ENCODE assay signal across 24 cellular contexts in the genomic region with DNA sequence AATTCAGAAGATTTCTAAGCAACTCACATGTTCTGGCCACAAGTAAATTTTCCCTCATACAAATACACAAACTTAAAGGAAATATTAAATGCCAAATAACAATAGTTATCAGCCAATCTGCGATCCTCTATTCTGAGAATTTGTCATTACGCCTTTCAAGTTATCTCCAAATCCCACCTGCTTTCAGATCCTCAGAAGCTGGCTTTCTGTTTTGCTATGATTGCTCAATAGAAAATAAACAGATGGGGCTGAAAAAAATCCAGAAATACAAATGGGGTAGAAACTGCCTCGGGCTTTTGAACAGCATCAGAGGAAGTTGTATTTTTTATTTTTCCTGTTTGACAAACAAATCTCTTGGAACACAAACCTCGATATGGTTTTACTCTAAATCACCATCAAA.
"Had no signal": no experiment of that assay in that cellular context is flagged by ENCODE, and none has a peak within 500 bp of the region (broad histone marks: within the 10 kb centered on the region; RNA-seq: fewer than 3 reads in every experiment).

No MANE protein-coding gene starts in this region.

- H3K9me3 ChIP-seq: colonic mucosa had no signal

- H3K4me3 Mint-ChIP-seq: activated B cell treated with CpG ODN at 0.5 μM for 24 hours; activated CD4-positive, alpha-beta T cell treated with anti-CD3 and anti-CD28 coated beads, Interleukin-2, amount 10 ng/mL, durations not matched to agents 24 days and 14 days; activated CD8-positive, alpha-beta memory T cell treated with anti-CD3 and anti-CD28 coated beads, Interleukin-2, amount 10 ng/mL, durations not matched to agents 7 days and 5 days; activated naive CD4-positive, alpha-beta T cell treated with anti-CD3 and anti-CD28 coated beads, Interleukin-2, amount 10 ng/mL, durations not matched to agents 7 days and 5 days; activated naive CD8-positive, alpha-beta T cell treated with anti-CD3 and anti-CD28 coated beads for 36 hours; activated T-cell treated with anti-CD3 and anti-CD28 coated beads, Interleukin-2, amount 50 U/mL, for 4 hours; activated T-helper 17 cell treated with anti-CD3 and anti-CD28 coated beads, Interleukin-2, amount 50 U/mL, for 72 hours; IgD-negative memory B cell; T-helper 1 cell treated with Interleukin-12 subunit alpha and Interleukin-12 subunit beta and Interleukin-4 antibody, amounts not matched to agents 30 μg/mL and 1 μg/mL, for 36 hours had no signal

- ATAC-seq: activated CD8-positive, alpha-beta memory T cell treated with anti-CD3 and anti-CD28 coated beads, Interleukin-2, amount 10 ng/mL, durations not matched to agents 7 days and 5 days; activated T-cell treated with anti-CD3 and anti-CD28 coated beads, Interleukin-2, amount 50 U/mL, for 4 hours; activated T-helper 17 cell treated with anti-CD3 and anti-CD28 coated beads, Interleukin-2, amount 50 U/mL, for 72 hours had no signal

- DNase-seq: activated B cell treated with CpG ODN at 0.5 μM for 24 hours; activated CD4-positive, alpha-beta T cell treated with anti-CD3 and anti-CD28 coated beads for 1 hour; activated CD4-positive, alpha-beta T cell treated with anti-CD3 and anti-CD28 coated beads, Interleukin-2, amount 10 ng/mL, durations not matched to agents 24 days and 14 days; activated CD4-positive, alpha-beta T cell treated with anti-CD3 and anti-CD28 coated beads, Interleukin-2, amount 50 U/mL, for 48 hours; activated CD8-positive, alpha-beta memory T cell treated with anti-CD3 and anti-CD28 coated beads, Interleukin-2, amount 10 ng/mL, durations not matched to agents 7 days and 5 days; activated gamma-delta T cell treated with Interleukin-2 at 50 U/mL for 16 hours; activated naive CD4-positive, alpha-beta T cell treated with anti-CD3 and anti-CD28 coated beads, Interleukin-2, amount 10 ng/mL, durations not matched to agents 7 days and 5 days; activated naive CD8-positive, alpha-beta T cell treated with anti-CD3 and anti-CD28 coated beads for 36 hours; activated T-cell treated with anti-CD3 and anti-CD28 coated beads, Interleukin-2, amount 50 U/mL, for 4 hours; anterior cingulate cortex; colonic mucosa; KG1; NCI-H1092 treated with DMSO at 0.1 percent for 48 hours; NCI-H1417 treated with DMSO at 0.1 percent for 48 hours; NCI-H1694; NCI-H2029; NCI-H510A; NCI-H526 treated with DMSO at 0.1 percent for 48 hours; NK-92 treated with Interleukin-12 subunit alpha and Interleukin-12 subunit beta, amount 100 ng/mL, for 24 hours; PC-9; SIG-M5 had no signal

- H3K27ac ChIP-seq: colonic mucosa, PC-9 had no signal

- H3K27me3 Mint-ChIP-seq: activated B cell treated with CpG ODN at 0.5 μM for 24 hours; activated CD4-positive, alpha-beta T cell treated with anti-CD3 and anti-CD28 coated beads, Interleukin-2, amount 10 ng/mL, durations not matched to agents 24 days and 14 days; activated CD8-positive, alpha-beta memory T cell treated with anti-CD3 and anti-CD28 coated beads, Interleukin-2, amount 10 ng/mL, durations not matched to agents 7 days and 5 days; activated naive CD4-positive, alpha-beta T cell treated with anti-CD3 and anti-CD28 coated beads, Interleukin-2, amount 10 ng/mL, durations not matched to agents 7 days and 5 days; activated naive CD8-positive, alpha-beta T cell treated with anti-CD3 and anti-CD28 coated beads for 36 hours; IgD-negative memory B cell had no signal

- H3K9me3 Mint-ChIP-seq: activated naive CD4-positive, alpha-beta T cell treated with anti-CD3 and anti-CD28 coated beads, Interleukin-2, amount 10 ng/mL, durations not matched to agents 7 days and 5 days; T-helper 1 cell treated with Interleukin-12 subunit alpha and Interleukin-12 subunit beta and Interleukin-4 antibody, amounts not matched to agents 30 μg/mL and 1 μg/mL, for 36 hours had no signal

- H3K36me3 ChIP-seq: colonic mucosa had no signal

- H3K27me3 ChIP-seq: colonic mucosa had no signal

- H3K4me1 Mint-ChIP-seq: activated B cell treated with CpG ODN at 0.5 μM for 24 hours; activated CD4-positive, alpha-beta T cell treated with anti-CD3 and anti-CD28 coated beads, Interleukin-2, amount 10 ng/mL, durations not matched to agents 24 days and 14 days; activated CD8-positive, alpha-beta memory T cell treated with anti-CD3 and anti-CD28 coated beads, Interleukin-2, amount 10 ng/mL, durations not matched to agents 7 days and 5 days; activated naive CD4-positive, alpha-beta T cell treated with anti-CD3 and anti-CD28 coated beads, Interleukin-2, amount 10 ng/mL, durations not matched to agents 7 days and 5 days; activated naive CD8-positive, alpha-beta T cell treated with anti-CD3 and anti-CD28 coated beads for 36 hours; activated T-helper 17 cell treated with anti-CD3 and anti-CD28 coated beads, Interleukin-2, amount 50 U/mL, for 72 hours; IgD-negative memory B cell had no signal

- H2AFZ ChIP-seq: PC-9 had no signal

- H3K4me3 ChIP-seq: colonic mucosa, PC-9 had no signal

- H3K36me3 Mint-ChIP-seq: activated CD8-positive, alpha-beta memory T cell treated with anti-CD3 and anti-CD28 coated beads, Interleukin-2, amount 10 ng/mL, durations not matched to agents 7 days and 5 days; activated naive CD4-positive, alpha-beta T cell treated with anti-CD3 and anti-CD28 coated beads, Interleukin-2, amount 10 ng/mL, durations not matched to agents 7 days and 5 days; activated naive CD8-positive, alpha-beta T cell treated with anti-CD3 and anti-CD28 coated beads for 36 hours; IgD-negative memory B cell had no signal

- H3K4me2 ChIP-seq: PC-9 had no signal

- H3K4me1 ChIP-seq: colonic mucosa had no signal

- H3K27ac Mint-ChIP-seq: activated B cell treated with CpG ODN at 0.5 μM for 24 hours; activated CD4-positive, alpha-beta T cell treated with anti-CD3 and anti-CD28 coated beads, Interleukin-2, amount 10 ng/mL, durations not matched to agents 24 days and 14 days; activated CD8-positive, alpha-beta memory T cell treated with anti-CD3 and anti-CD28 coated beads, Interleukin-2, amount 10 ng/mL, durations not matched to agents 7 days and 5 days; activated naive CD4-positive, alpha-beta T cell treated with anti-CD3 and anti-CD28 coated beads, Interleukin-2, amount 10 ng/mL, durations not matched to agents 7 days and 5 days; activated naive CD8-positive, alpha-beta T cell treated with anti-CD3 and anti-CD28 coated beads for 36 hours; activated T-helper 17 cell treated with anti-CD3 and anti-CD28 coated beads, Interleukin-2, amount 50 U/mL, for 72 hours; T-helper 1 cell treated with Interleukin-12 subunit alpha and Interleukin-12 subunit beta and Interleukin-4 antibody, amounts not matched to agents 30 μg/mL and 1 μg/mL, for 36 hours had no signal
